In the genomic region with DNA sequence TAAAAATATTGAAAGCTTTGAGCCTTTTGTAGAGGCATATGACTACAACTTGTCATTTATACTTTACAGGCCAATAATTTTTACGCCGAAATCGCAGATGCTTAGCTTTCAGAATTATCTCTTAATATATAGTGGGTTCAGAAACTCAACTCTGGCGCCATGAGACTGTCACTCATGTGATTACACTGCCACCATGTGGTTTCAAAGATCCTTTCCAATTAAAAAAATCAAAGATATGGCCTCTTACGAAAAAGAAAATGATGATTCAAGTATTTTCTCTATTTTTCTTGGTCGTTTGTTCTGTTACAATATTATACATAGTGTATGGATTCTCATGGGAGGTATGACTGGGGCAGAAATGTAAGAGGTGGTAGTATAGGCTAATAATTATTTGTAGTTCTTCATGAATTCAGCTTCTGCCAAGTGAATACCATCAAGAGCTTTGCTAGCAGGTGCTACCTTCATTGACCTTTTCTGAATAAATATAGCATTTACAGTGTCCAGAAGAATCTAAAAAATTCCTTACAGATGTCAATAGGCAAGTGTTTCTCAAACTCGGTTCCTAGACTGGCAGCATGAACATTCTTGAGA, we compare ENCODE assay signal across 8 cellular contexts.
DNase-seq lines count a peak whose midpoint lies in the region; ATAC-seq and TF ChIP-seq lines count a peak whose summit lies in the region.

No MANE protein-coding gene starts in this region.

- no peak overlapping the region for H3K4ac ChIP-seq in mesenchymal stem cell (ENCODE audit: low read depth in 1 of 2, low read length in 2 of 2)

- H2BK120ac ChIP-seq in mesenchymal stem cell (ENCODE audit: low read depth, low read length): no peak overlapping the region

- H4K91ac ChIP-seq in mesenchymal stem cell (ENCODE audit: low read length): no peak overlapping the region

- H2AFZ ChIP-seq in mesenchymal stem cell (ENCODE audit: low read depth, low read length): no peak overlapping the region

- H3K27ac ChIP-seq in mesenchymal stem cell (ENCODE audit: low read length, poor library complexity, severe bottlenecking): no peak overlapping the region

- no peak overlapping the region for H2AK5ac ChIP-seq in mesenchymal stem cell (ENCODE audit: low read length, severe bottlenecking)

- peaks cover 10 to 24% of the 10 kb centered on the region in 2 experiments for H3K27me3 ChIP-seq in mesenchymal stem cell (ENCODE audit: control insufficient read depth in 1 of 2, insufficient read depth in 1 of 2, low read length in 2 of 2)

- 29% methylated on average over 5 of the region's 7 CpGs for WGBS in mesenchymal stem cell

- TF ChIP-seq CTCF in AG04449 (IDR thresholded peaks at IDR 0.05; ENCODE audit: insufficient read depth, low read length, missing control alignments) (peak; percentile 39), GM13977 (IDR thresholded peaks at IDR 0.05; ENCODE audit: extremely low read depth, insufficient read depth, missing control alignments) (peak; percentile 57)

- in situ Hi-C loops in GM13977 (cut with MboI; ENCODE audit: low pct_unique_long_range_greater_than_20kb, low sequenced_read_pairs, unreplicated experiment): loop anchor here (25.0 kb wide), 1 partner anchor 335 kb away; no protein-coding TSS in a partner anchor

- POLR2A ChIA-PET in AG04449 (lab: Yijun Ruan, JAX): no interaction called here

- DNase-seq in AG04449 (ENCODE audit: low read depth, low spot score) (no peak), GM13977 (ENCODE audit: low spot score) (peak; percentile 17), NCI-H446 (lab: John Stamatoyannopoulos, UW) (peak; percentile 56 to 73), cerebellar cortex (ENCODE audit: low spot score) (peak; percentile 29), mesenchymal stem cell (peak; percentile 47), islet precursor cell (no peak), activated gamma-delta T cell (lab: John Stamatoyannopoulos, UW) (no peak)

- no peak overlapping the region for H2BK15ac ChIP-seq in mesenchymal stem cell (ENCODE audit: low read depth, poor library complexity, severe bottlenecking)

- ATAC-seq in HG02973 (IDR thresholded peaks at IDR 0.05; ENCODE audit: unreplicated experiment): peak; percentile 74

- no peaks in the 10 kb centered on the region for H3K36me3 ChIP-seq in mesenchymal stem cell (ENCODE audit: control insufficient read depth in 1 of 2, insufficient read depth in 2 of 2, low read depth in 1 of 2, low read length in 2 of 2)

- H3K9ac ChIP-seq in mesenchymal stem cell (ENCODE audit: low read length): no peak overlapping the region

- no peak overlapping the region for H4K8ac ChIP-seq in mesenchymal stem cell (ENCODE audit: low read length)

- CTCF ChIA-PET in AG04449 (lab: Yijun Ruan, JAX): interaction anchor here (0.6 to 5.9 kb wide), 43 partner anchors 8 to 920 kb away, joined by 3 to 98 read pairs (median 5); no protein-coding TSS in a partner anchor

- H3K23ac ChIP-seq in mesenchymal stem cell (ENCODE audit: low read length in 2 of 2): no peak overlapping the region

- H3K9me3 ChIP-seq in mesenchymal stem cell (ENCODE audit: control insufficient read depth, low read length): no peaks in the 10 kb centered on the region

- no peak overlapping the region for H2BK5ac ChIP-seq in mesenchymal stem cell (ENCODE audit: low read depth, low read length, poor library complexity, severe bottlenecking)

- H3K4me3 ChIP-seq in AG04449 (ENCODE audit: low read depth, low read length) (no peak overlapping the region), mesenchymal stem cell (ENCODE audit: insufficient read depth in 1 of 2, low read depth in 1 of 2, low read length in 2 of 2) (no peak overlapping the region)

- no peak overlapping the region for H2BK12ac ChIP-seq in mesenchymal stem cell (ENCODE audit: low read length in 2 of 2)

- no peak overlapping the region for H3K4me2 ChIP-seq in mesenchymal stem cell (ENCODE audit: low read length, poor library complexity, severe bottlenecking)

- no peak overlapping the region for H3K14ac ChIP-seq in mesenchymal stem cell (ENCODE audit: low read length in 2 of 2)

- no peak overlapping the region for H3K18ac ChIP-seq in mesenchymal stem cell (ENCODE audit: low read depth in 1 of 2, low read length in 2 of 2)

- H3K4me1 ChIP-seq in mesenchymal stem cell (ENCODE audit: control insufficient read depth, insufficient read depth, low read depth, low read length): no peaks in the 10 kb centered on the region

- no peaks in the 10 kb centered on the region for H3K79me1 ChIP-seq in mesenchymal stem cell (replicated peaks; ENCODE audit: low read length, poor library complexity, severe bottlenecking)

Comparison
In these comparisons a context has a peak if more than half of its experiments do, and no peak if none do; other contexts are left out.
1. DNase-seq: peak in GM13977 (single experiment), NCI-H446 (2 of 2), cerebellar cortex (single experiment) and mesenchymal stem cell (single experiment); none in AG04449 (single experiment), islet precursor cell (single experiment) and activated gamma-delta T cell (single experiment).